ENCODE assay signal across 8 cellular contexts in the genomic region with DNA sequence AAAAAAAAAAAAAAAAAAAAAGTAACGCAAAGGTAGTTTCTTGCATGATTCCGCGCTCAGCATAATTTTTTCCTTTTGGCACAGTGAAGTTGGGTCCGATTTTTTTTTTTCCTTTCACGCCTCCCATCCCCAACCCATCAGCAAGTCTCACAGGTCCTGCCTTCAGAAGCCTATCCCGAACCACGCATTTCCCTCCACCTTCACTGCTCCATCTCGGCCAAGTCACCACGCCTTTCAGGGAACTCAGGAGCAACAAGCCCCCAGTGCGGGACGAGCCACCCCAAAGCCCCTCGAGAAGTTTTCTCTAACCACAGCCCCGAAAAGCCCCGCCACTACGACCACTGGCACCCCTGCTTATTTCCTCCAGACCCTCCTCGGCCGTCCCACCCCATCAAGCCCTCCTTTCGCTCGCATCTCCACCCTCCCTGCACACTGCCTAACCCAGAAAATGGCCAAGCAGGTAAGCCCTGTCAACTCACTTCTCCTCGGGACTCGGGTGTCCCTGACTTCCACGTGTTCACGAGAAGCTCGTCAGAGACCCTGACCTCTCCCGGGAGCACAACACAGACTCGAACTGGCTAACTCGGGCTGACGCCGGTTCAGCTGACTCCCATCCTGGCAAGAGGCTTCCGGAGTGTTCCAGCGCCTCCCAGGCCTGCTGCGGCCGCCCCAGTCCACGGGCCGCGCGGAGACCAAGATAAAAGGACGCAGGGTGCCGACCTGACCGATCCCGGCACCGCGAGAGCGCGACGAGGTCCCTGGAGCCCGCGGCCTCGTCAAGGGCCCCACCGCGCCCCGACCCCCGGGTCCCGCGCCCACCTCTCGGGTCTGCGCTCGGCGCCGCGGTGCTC. TPM values are rescaled to one million over a fixed set of nuclear protein-coding genes. Genes with fewer than 3 reads are reported as not detected.
A peak's percentile ranks its signal among the peaks of the same experiment; 100 is the strongest.
DNase-seq lines count a peak whose midpoint lies in the region; ATAC-seq and TF ChIP-seq lines count a peak whose summit lies in the region.

No MANE protein-coding gene starts in this region.

- TF ChIP-seq CTCF in KMS-11 (conservative IDR thresholded peaks at IDR 0.05; ENCODE audit: low read depth, low read length): no peak

- peak overlapping the region; percentile 88 to 93 (median 91) for H3K4me3 Mint-ChIP-seq in CD4-positive, alpha-beta memory T cell

- H3K4me3 ChIP-seq in CD4-positive, alpha-beta memory T cell (ENCODE audit: low read length in 2 of 2): peak overlapping the region; percentile 62 to 99
- H3K4me3 ChIP-seq in KMS-11 (IDR thresholded peaks at IDR 0.05; ENCODE audit: insufficient read depth, low read depth, low read length): no peak overlapping the region

- intact Hi-C loops in CD4-positive, alpha-beta memory T cell (cut with micrococcal nuclease): loop anchor here (5.0 kb wide), 3 partner anchors 146 to 1251 kb away; a partner anchor contains a TSS
- intact Hi-C loops in Right ventricle myocardium superior (cut with DNase I): loop anchor here (10.0 kb wide), 1 partner anchor 366 kb away; a partner anchor contains a TSS

- H3K36me3 ChIP-seq in CD4-positive, alpha-beta memory T cell (ENCODE audit: insufficient read depth, low read length): peaks cover 5% of the 10 kb centered on the region
- H3K36me3 ChIP-seq in KMS-11 (ENCODE audit: insufficient read depth): no peaks in the 10 kb centered on the region

- H3K4me1 Mint-ChIP-seq in CD4-positive, alpha-beta memory T cell: peaks cover 31 to 80% (median 55%) of the 10 kb centered on the region in 4 donors

- peaks cover 71% of the 10 kb centered on the region for H3K79me2 ChIP-seq in KMS-11 (ENCODE audit: insufficient read depth, low read depth)

- H3K4me1 ChIP-seq in CD4-positive, alpha-beta memory T cell (ENCODE audit: insufficient read depth, low read length): peaks cover 63% of the 10 kb centered on the region
- H3K4me1 ChIP-seq in KMS-11 (ENCODE audit: low read depth, poor library complexity, severe bottlenecking): peaks cover 28% of the 10 kb centered on the region

- no peaks in the 10 kb centered on the region for H3K9me3 ChIP-seq in CD4-positive, alpha-beta memory T cell (ENCODE audit: control insufficient read depth in 1 of 2, low read length in 2 of 2)

- H3K27me3 ChIP-seq in CD4-positive, alpha-beta memory T cell (ENCODE audit: insufficient read depth, low read length): no peaks in the 10 kb centered on the region
- H3K27me3 ChIP-seq in KMS-11 (ENCODE audit: insufficient read depth, low read depth): no peaks in the 10 kb centered on the region

- H3K27ac Mint-ChIP-seq in CD4-positive, alpha-beta memory T cell: peak overlapping the region; percentile 92 to 96 (median 95)
- H3K27ac Mint-ChIP-seq in activated naive CD4-positive, alpha-beta T cell treated with anti-CD3 and anti-CD28 coated beads, Interleukin-2, amount 50 U/mL, for 72 hours: peak overlapping the region; percentile 90 to 98

- H3K27ac ChIP-seq in CD4-positive, alpha-beta memory T cell (ENCODE audit: low read depth, low read length): peak overlapping the region; percentile 92
- H3K27ac ChIP-seq in KMS-11: peak overlapping the region; percentile 95

- H3K36me3 Mint-ChIP-seq in CD4-positive, alpha-beta memory T cell: peaks cover 19 to 45% of the 10 kb centered on the region in 2 donors
- H3K36me3 Mint-ChIP-seq in activated naive CD4-positive, alpha-beta T cell treated with anti-CD3 and anti-CD28 coated beads, Interleukin-2, amount 50 U/mL, for 72 hours: peaks cover 50 to 52% of the 10 kb centered on the region in 2 donors

- peak overlapping the region; percentile 92 for H3K9ac ChIP-seq in KMS-11

- H3K27me3 Mint-ChIP-seq in CD4-positive, alpha-beta memory T cell: no peaks in the 10 kb centered on the region

- POLR2A ChIA-PET in CD4-positive, alpha-beta memory T cell (lab: Charles Lee; ENCODE audit: partially characterized antibody): interaction anchor here (0.6 to 3.9 kb wide), 15 partner anchors 9 to 1298 kb away, joined by 3 to 196 read pairs (median 8); a partner anchor contains a TSS

- H2AFZ ChIP-seq in KMS-11 (ENCODE audit: low read depth): no peak overlapping the region

- CTCF ChIA-PET in CD4-positive, alpha-beta memory T cell (lab: Charles Lee; ENCODE audit: partially characterized antibody): interaction anchor here (0.7 to 3.7 kb wide), 8 partner anchors 8 to 152 kb away, joined by 3 to 53 read pairs (median 4); no protein-coding TSS in a partner anchor

- H3K9me3 Mint-ChIP-seq in CD4-positive, alpha-beta memory T cell: no peaks in the 10 kb centered on the region
- H3K9me3 Mint-ChIP-seq in activated naive CD4-positive, alpha-beta T cell treated with anti-CD3 and anti-CD28 coated beads, Interleukin-2, amount 50 U/mL, for 72 hours: no peaks in the 10 kb centered on the region

- ATAC-seq in GM21423 (IDR thresholded peaks at IDR 0.05; ENCODE audit: unreplicated experiment) (peak; percentile 2), Right ventricle myocardium superior (ENCODE audit: poor library complexity) (peak; percentile 9)
- ATAC-seq in activated naive CD4-positive, alpha-beta T cell treated with anti-CD3 and anti-CD28 coated beads, Interleukin-2, amount 50 U/mL, for 72 hours: peak in 1 of 2 donors; percentile 2

- 0 out of 2 replicates have a peak, but pooled peaks cover 5% of the 10 kb centered on the region for H4K20me1 ChIP-seq in KMS-11 (ENCODE audit: insufficient read depth)

- DNase-seq in CD4-positive, alpha-beta memory T cell: peak in 2 of 5 donors; percentile 43 to 64
- peak; percentile 45 to 67 for DNase-seq in activated naive CD4-positive, alpha-beta T cell treated with anti-CD3 and anti-CD28 coated beads, Interleukin-2, amount 50 U/mL, for 72 hours (ENCODE audit: low spot score in 2 of 2)
- DNase-seq in Right ventricle myocardium superior (peak; percentile 66), occipital lobe (lab: John Stamatoyannopoulos, UW) (peak; percentile 47), OCI-M2 (lab: John Stamatoyannopoulos, UW; ENCODE audit: unreplicated experiment) (no peak), putamen (ENCODE audit: low spot score) (no peak)

- peak overlapping the region; percentile 38 for H3K4me2 ChIP-seq in KMS-11

RNA-seq across cellular contexts. Expression of a gene that starts 0.8 kb away (rescaled TPM):
- 10 to 100 TPM; 41.8 to 47.4 TPM for total RNA-seq in CD4-positive, alpha-beta memory T cell
- 10 to 100 TPM; 68.6 to 71.6 TPM for polyA plus RNA-seq in CD4-positive, alpha-beta memory T cell
- 100 to 1,000 TPM in 1 of 2 donors, 10 to 100 TPM in 1; 73.0 to 110 TPM for total RNA-seq in activated naive CD4-positive, alpha-beta T cell treated with anti-CD3 and anti-CD28 coated beads, Interleukin-2, amount 50 U/mL, for 72 hours
- total RNA-seq in Right ventricle myocardium superior (12.6 TPM), occipital lobe (48.8 TPM)

RNA-seq across cellular contexts. Expression of a gene that starts 9.8 kb away (rescaled TPM):
- total RNA-seq in CD4-positive, alpha-beta memory T cell: 10 to 100 TPM; 40.6 to 42.1 TPM
- 10 to 100 TPM; 36.8 to 40.3 TPM for polyA plus RNA-seq in CD4-positive, alpha-beta memory T cell
- 10 to 100 TPM; 12.7 to 14.9 TPM for total RNA-seq in activated naive CD4-positive, alpha-beta T cell treated with anti-CD3 and anti-CD28 coated beads, Interleukin-2, amount 50 U/mL, for 72 hours
- total RNA-seq in Right ventricle myocardium superior (28.6 TPM), occipital lobe (12.8 TPM)

RNA-seq across cellular contexts. Expression of a gene that starts 10.0 kb away (rescaled TPM):
- total RNA-seq in CD4-positive, alpha-beta memory T cell: 100 to 1,000 TPM; 134 to 136 TPM
- polyA plus RNA-seq in CD4-positive, alpha-beta memory T cell: 10 to 100 TPM; 37.3 to 61.8 TPM
- total RNA-seq in activated naive CD4-positive, alpha-beta T cell treated with anti-CD3 and anti-CD28 coated beads, Interleukin-2, amount 50 U/mL, for 72 hours: 100 to 1,000 TPM; 195 to 295 TPM
- 7.0 TPM for total RNA-seq in Right ventricle myocardium superior
- total RNA-seq in occipital lobe: 1.6 TPM

RNA-seq across cellular contexts. Expression of a gene that starts 27.2 kb away (rescaled TPM):
- 1 to 10 TPM in 1 of 2 experiments, under 1 TPM in 1; 0.89 to 2.2 TPM for total RNA-seq in CD4-positive, alpha-beta memory T cell
- polyA plus RNA-seq in CD4-positive, alpha-beta memory T cell: 1 to 10 TPM; 1.1 to 2.8 TPM
- 1 to 10 TPM; 3.0 to 5.4 TPM for total RNA-seq in activated naive CD4-positive, alpha-beta T cell treated with anti-CD3 and anti-CD28 coated beads, Interleukin-2, amount 50 U/mL, for 72 hours
- total RNA-seq in Right ventricle myocardium superior (1.0 TPM), occipital lobe (0.78 TPM)

Comparison
In these comparisons a context has a peak if more than half of its experiments do, and no peak if none do; other contexts are left out.
1. DNase-seq: peak in activated naive CD4-positive, alpha-beta T cell treated with anti-CD3 and anti-CD28 coated beads, Interleukin-2, amount 50 U/mL, for 72 hours (2 of 2), Right ventricle myocardium superior (single experiment) and occipital lobe (single experiment); none in OCI-M2 (single experiment) and putamen (single experiment).
2. RNA of a gene that starts 10.0 kb away (total RNA-seq): 195 to 295 TPM in activated naive CD4-positive, alpha-beta T cell treated with anti-CD3 and anti-CD28 coated beads, Interleukin-2, amount 50 U/mL, for 72 hours and 134 to 136 TPM in CD4-positive, alpha-beta memory T cell; 7.0 TPM in Right ventricle myocardium superior (single experiment) and 1.6 TPM in occipital lobe (single experiment); every median in the first group is over 10 times any median in the second.